Comparison of ENCODE assay signal across 33 cellular contexts in the genomic region with DNA sequence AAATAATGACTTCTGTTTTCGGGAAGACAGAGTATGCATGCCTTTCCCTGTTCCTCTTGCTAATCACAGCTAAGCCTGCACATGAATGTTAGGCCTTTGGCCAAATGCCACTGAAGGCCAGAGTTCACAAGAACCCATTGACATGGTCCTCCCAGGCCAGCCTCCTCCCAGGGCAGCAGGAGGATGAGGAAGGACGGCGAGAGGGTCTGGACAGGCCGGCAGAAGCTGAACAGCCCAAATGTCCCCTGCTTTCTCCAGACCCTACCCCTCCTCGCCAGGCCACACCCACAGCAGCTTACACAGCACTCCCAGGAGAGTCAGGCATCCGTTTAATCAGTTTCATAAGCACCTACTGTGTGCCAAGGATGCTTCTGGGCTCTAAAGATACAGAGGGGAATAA.
"Had no signal": no experiment of that assay in that cellular context is flagged by ENCODE, and none has a peak within 500 bp of the region (broad histone marks: within the 10 kb centered on the region; RNA-seq: fewer than 3 reads in every experiment).

No MANE protein-coding gene starts in this region.

- H3K4me3 ChIP-seq: breast epithelium, heart right ventricle, left lung, pancreas, prostate gland, sigmoid colon, smooth muscle cell, thyroid gland, upper lobe of left lung had no signal

- DNase-seq: activated CD4-positive, alpha-beta memory T cell treated with anti-CD3 and anti-CD28 coated beads for 36 hours; activated CD4-positive, alpha-beta T cell treated with anti-CD3 and anti-CD28 coated beads for 48 hours; activated naive CD4-positive, alpha-beta T cell; activated T-cell treated with anti-CD3 and anti-CD28 coated beads for 4 hours; activated T-cell treated with anti-CD3 and anti-CD28 coated beads, Interleukin-2, amount 50 U/mL, for 72 hours; central memory CD4-positive, alpha-beta T cell; dermis blood vessel endothelial cell; effector CD8-positive, alpha-beta T cell; heart right ventricle; kidney glomerular epithelial cell; left lung; mammary epithelial cell; nephron progenitor cell; pancreas; retina; sigmoid colon; stimulated activated CD4-positive, alpha-beta T cell treated with anti-CD3 and anti-CD28 coated beads, Interleukin-1b, Interleukin-23, amount 100 ng/mL, for 48 hours; stimulated activated CD4-positive, alpha-beta T cell treated with anti-CD3 and anti-CD28 coated beads, Interleukin-4, amount 100 ng/mL, for 4 hours; stimulated activated CD8-positive, alpha-beta memory T cell treated with anti-CD3 and anti-CD28 coated beads, Interleukin-4, amount 100 ng/mL, for 48 hours; stimulated activated naive CD8-positive, alpha-beta T cell treated with anti-CD3 and anti-CD28 coated beads, Interleukin-15, amount 100 ng/mL, for 72 hours; substantia nigra; SW 1271; T-helper 9 cell; thyroid gland; upper lobe of left lung; WERI-Rb-1 had no signal

- H3K4me1 ChIP-seq: breast epithelium, left lung, pancreas, prostate gland, sigmoid colon, thyroid gland had no signal

- H3K9me3 ChIP-seq: breast epithelium, heart right ventricle, left lung, pancreas, prostate gland, sigmoid colon, thyroid gland, upper lobe of left lung had no signal

- H3K4me2 ChIP-seq: smooth muscle cell had no signal

- H3K36me3 ChIP-seq: breast epithelium, heart right ventricle, left lung, pancreas, prostate gland, sigmoid colon, thyroid gland, upper lobe of left lung, WERI-Rb-1 had no signal

- H3K27ac ChIP-seq: breast epithelium, epithelial cell of prostate, heart right ventricle, left lung, pancreas, prostate gland, sigmoid colon, thyroid gland, upper lobe of left lung, WERI-Rb-1 had no signal

- H3K27me3 ChIP-seq: breast epithelium, left lung, pancreas, sigmoid colon, thyroid gland, upper lobe of left lung had no signal

- ATAC-seq: activated CD4-positive, CD25-positive, alpha-beta regulatory T cell treated with anti-CD3 and anti-CD28 coated beads, Interleukin-2, amount 50 U/mL, for 24 hours; activated naive CD4-positive, alpha-beta T cell treated with anti-CD3 and anti-CD28 coated beads, Interleukin-2, amount 50 U/mL, for 72 hours; activated T-cell treated with anti-CD3 and anti-CD28 coated beads, Interleukin-2, amount 50 U/mL, for 72 hours; left lung; pancreas; stimulated activated memory B cell treated with anti-CD40 and anti-IgM and Interleukin-4, amounts not matched to agents 10 μg/mL and 1 μg/mL and 100 μg/mL, for 72 hours; stimulated activated naive CD8-positive, alpha-beta T cell treated with anti-CD3 and anti-CD28 coated beads, Interleukin-15, amount 100 ng/mL, for 72 hours had no signal
